Comparison of ENCODE assay signal across 17 cellular contexts in the genomic region with DNA sequence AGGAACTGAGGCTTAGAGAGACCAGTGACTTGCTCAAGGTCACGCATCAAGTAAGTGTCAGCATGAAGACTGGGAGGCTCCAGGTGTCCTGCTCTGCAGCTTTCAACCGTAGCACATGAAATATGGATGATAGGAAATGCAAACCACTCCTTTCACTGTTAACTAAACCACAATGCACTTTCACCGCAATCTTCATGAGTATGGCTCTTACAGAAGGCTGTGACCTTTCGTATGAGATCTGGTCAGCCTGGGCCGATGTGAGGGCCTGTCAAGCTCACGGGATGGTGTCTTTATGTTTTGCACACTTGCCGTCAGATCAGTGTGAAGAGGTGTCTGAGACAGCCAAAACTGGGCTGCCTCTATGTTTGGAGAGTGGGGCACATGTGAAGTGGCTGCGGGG.
"Had no signal": no experiment of that assay in that cellular context is flagged by ENCODE, and none has a peak within 500 bp of the region (broad histone marks: within the 10 kb centered on the region; RNA-seq: fewer than 3 reads in every experiment).

No MANE protein-coding gene starts in this region.

- H3K4me3 ChIP-seq: coronary artery, tibial nerve had no signal

- H3K27me3 Mint-ChIP-seq: central memory CD8-positive, alpha-beta T cell had no signal

- H3K27me3 ChIP-seq: tibial nerve had no signal

- H3K36me3 Mint-ChIP-seq: activated naive CD8-positive, alpha-beta T cell treated with anti-CD3 and anti-CD28 coated beads, Interleukin-2, amount 10 ng/mL, durations not matched to agents 7 days and 5 days; brain had no signal

- H3K36me3 ChIP-seq: tibial nerve had no signal

- H3K4me1 ChIP-seq: parathyroid adenoma, tibial nerve had no signal

- H3K27ac ChIP-seq: coronary artery, parathyroid adenoma, tibial nerve had no signal

- DNase-seq: activated CD4-positive, alpha-beta T cell treated with anti-CD3 and anti-CD28 coated beads, Interleukin-2, amount 50 U/mL, for 1 hour; activated CD4-positive, CD25-positive, alpha-beta regulatory T cell; activated naive CD4-positive, alpha-beta T cell; activated naive CD8-positive, alpha-beta T cell treated with anti-CD3 and anti-CD28 coated beads, Interleukin-2, amount 10 ng/mL, durations not matched to agents 7 days and 5 days; activated T-cell treated with anti-CD3 and anti-CD28 coated beads for 4 hours; islet precursor cell; mammary epithelial cell; naive B cell; stimulated activated CD4-positive, alpha-beta T cell treated with anti-CD3 and anti-CD28 coated beads, Interleukin-12 subunit alpha, Interleukin-12 subunit beta, amount 100 ng/mL, for 4 hours; stimulated activated CD4-positive, alpha-beta T cell treated with anti-CD3 and anti-CD28 coated beads, Interleukin-2, amount 100 ng/mL, for 24 hours had no signal

- ATAC-seq: esophagus mucosa had no signal

- H3K9me3 Mint-ChIP-seq: central memory CD8-positive, alpha-beta T cell; T-helper 2 cell treated with Interferon-gamma antibody and Interleukin-4, amounts not matched to agents 5 μg/mL and 100 μg/mL, for 36 hours had no signal

- H3K9ac ChIP-seq: parathyroid adenoma had no signal

- H2AFZ ChIP-seq: parathyroid adenoma had no signal

- H3K9me3 ChIP-seq: tibial nerve had no signal

- H3K4me1 Mint-ChIP-seq: central memory CD8-positive, alpha-beta T cell had no signal

- H3K27ac Mint-ChIP-seq: activated naive CD8-positive, alpha-beta T cell treated with anti-CD3 and anti-CD28 coated beads, Interleukin-2, amount 10 ng/mL, durations not matched to agents 7 days and 5 days; naive B cell; T-helper 2 cell treated with Interferon-gamma antibody and Interleukin-4, amounts not matched to agents 5 μg/mL and 100 μg/mL, for 36 hours had no signal

- H3K4me3 Mint-ChIP-seq: activated naive CD8-positive, alpha-beta T cell treated with anti-CD3 and anti-CD28 coated beads, Interleukin-2, amount 10 ng/mL, durations not matched to agents 7 days and 5 days; brain; central memory CD8-positive, alpha-beta T cell; T-helper 2 cell treated with Interferon-gamma antibody and Interleukin-4, amounts not matched to agents 5 μg/mL and 100 μg/mL, for 36 hours had no signal
